Comparison of ENCODE assay signal across 1 cellular context in genomic region chr11:111937859-111938258, GRCh38.
TF ChIP-seq lines count a peak whose summit lies in the region.

No MANE protein-coding gene starts in this region.

TF ChIP-seq in endothelial cell of umbilical vein, 7 proteins besides CTCF, POLR2A, EP300 and RAD21:
- TF ChIP-seq GATA2 (IDR thresholded peaks at IDR 0.05; ENCODE audit: insufficient read depth, insufficient read length, low read depth, low read length) (no peak), JUN (IDR thresholded peaks at IDR 0.05; ENCODE audit: borderline replicate concordance, insufficient read depth, insufficient read length, low read depth) (no peak), POLR2AphosphoS5 (IDR thresholded peaks at IDR 0.05; ENCODE audit: insufficient read depth, low read depth, low read length) (no peak), EZH2 (IDR thresholded peaks at IDR 0.05; ENCODE audit: borderline replicate concordance, low read depth, low read length, severe bottlenecking) (no peak), MYC (IDR thresholded peaks at IDR 0.05; ENCODE audit: low read depth, low read length) (no peak), MAX (IDR thresholded peaks at IDR 0.05; ENCODE audit: insufficient read depth, insufficient read length) (no peak), FOS (IDR thresholded peaks at IDR 0.05; ENCODE audit: borderline replicate concordance, insufficient read depth, low read length) (no peak)
TF ChIP-seq in endothelial cell of umbilical vein: peak in this region for 0.
